In genomic region chr2:36507408-36507812, GRCh38 we compare ENCODE assay signal across 8 cellular contexts.
A peak's percentile ranks its signal among the peaks of the same experiment; 100 is the strongest.
DNase-seq lines count a peak whose midpoint lies in the region; TF ChIP-seq lines count a peak whose summit lies in the region.

No MANE protein-coding gene starts in this region.

- H3K27ac Mint-ChIP-seq in HFFc6 (peak overlapping the region; percentile 72), type B pancreatic cell (no peak overlapping the region)
- no peak overlapping the region for H3K27ac Mint-ChIP-seq in T-helper 2 cell treated with Interferon-gamma antibody and Interleukin-4, amounts not matched to agents 5 μg/mL and 100 μg/mL, for 36 hours

- H3K27me3 Mint-ChIP-seq in HFFc6 (ENCODE audit: insufficient read depth) = peaks cover 51% of the 10 kb centered on the region
- H3K27me3 Mint-ChIP-seq in T-helper 2 cell treated with Interferon-gamma antibody and Interleukin-4, amounts not matched to agents 5 μg/mL and 100 μg/mL, for 36 hours (ENCODE audit: low read depth) = no peaks in the 10 kb centered on the region
- H3K27me3 Mint-ChIP-seq in type B pancreatic cell = no peaks in the 10 kb centered on the region

- CTCF ChIA-PET in AG04450 (lab: Charles Lee) = interaction anchor here (0.6 to 2.1 kb wide), 16 partner anchors 9 to 319 kb away, joined by 3 to 17 read pairs (median 4); no protein-coding TSS in a partner anchor

- peaks cover 76% of the 10 kb centered on the region for H3K36me3 Mint-ChIP-seq in HFFc6 (ENCODE audit: low read depth)
- H3K36me3 Mint-ChIP-seq in T-helper 2 cell treated with Interferon-gamma antibody and Interleukin-4, amounts not matched to agents 5 μg/mL and 100 μg/mL, for 36 hours (ENCODE audit: low read depth) = no peaks in the 10 kb centered on the region
- peaks cover 11% of the 10 kb centered on the region for H3K36me3 Mint-ChIP-seq in type B pancreatic cell

- H3K9me3 Mint-ChIP-seq in HFFc6 (peaks cover 3% of the 10 kb centered on the region; the same call in 1 of the 2 replicates), type B pancreatic cell (no peaks in the 10 kb centered on the region)
- H3K9me3 Mint-ChIP-seq in T-helper 2 cell treated with Interferon-gamma antibody and Interleukin-4, amounts not matched to agents 5 μg/mL and 100 μg/mL, for 36 hours = no peaks in the 10 kb centered on the region

- peak; percentile 95 for TF ChIP-seq CTCF in AG04450 (IDR thresholded peaks at IDR 0.05; ENCODE audit: low read depth, low read length)
- TF ChIP-seq CTCF in GM12874 (IDR thresholded peaks at IDR 0.05; ENCODE audit: insufficient read depth, low read depth, low read length) = peak; percentile 80
- peak; percentile 78 for TF ChIP-seq CTCF in HFFc6 (IDR thresholded peaks at IDR 0.05)
- peak; percentile 93 for TF ChIP-seq CTCF in epithelial cell of esophagus (IDR thresholded peaks at IDR 0.05; ENCODE audit: insufficient read depth, low read depth, low read length, missing control alignments)
- TF ChIP-seq CTCF in type B pancreatic cell (conservative IDR thresholded peaks at IDR 0.05) = peak; percentile 76

- peaks cover 92% of the 10 kb centered on the region for H3K4me1 Mint-ChIP-seq in HFFc6 (ENCODE audit: low read depth)
- no peaks in the 10 kb centered on the region for H3K4me1 Mint-ChIP-seq in T-helper 2 cell treated with Interferon-gamma antibody and Interleukin-4, amounts not matched to agents 5 μg/mL and 100 μg/mL, for 36 hours (ENCODE audit: low read depth)
- H3K4me1 Mint-ChIP-seq in type B pancreatic cell (ENCODE audit: unreplicated experiment) = peaks cover 11% of the 10 kb centered on the region

- H3K9me3 ChIP-seq in AG04450 (ENCODE audit: control insufficient read depth, insufficient read depth, low read length) = no peaks in the 10 kb centered on the region

- no peaks in the 10 kb centered on the region for H3K27me3 ChIP-seq in AG04450 (ENCODE audit: control insufficient read depth, insufficient read depth, low read length)

- H3K4me3 ChIP-seq in AG04450 (ENCODE audit: low read depth, low read length) = no peak overlapping the region
- H3K4me3 ChIP-seq in epithelial cell of esophagus (ENCODE audit: low read length) = no peak overlapping the region

- H3K27ac ChIP-seq in AG04450 (ENCODE audit: low read depth, low read length) = no peak overlapping the region

- DNase-seq in AG04450 (ENCODE audit: low read depth, low spot score) (no peak), HFFc6 (peak; percentile 51), M059J (ENCODE audit: low read depth) (peak; percentile 69), epithelial cell of esophagus (ENCODE audit: low read depth) (peak; percentile 65), myocyte (ENCODE audit: low read depth) (peak; percentile 63), type B pancreatic cell (ENCODE audit: extremely low spot score, unreplicated experiment) (no peak)
- DNase-seq in T-helper 2 cell treated with Interferon-gamma antibody and Interleukin-4, amounts not matched to agents 5 μg/mL and 100 μg/mL, for 36 hours (ENCODE audit: low spot score) = peak; percentile 13

- POLR2A ChIA-PET in AG04450 (lab: Yijun Ruan, JAX) = interaction anchor here (0.9 to 1.0 kb wide), 2 partner anchors 21 to 26 kb away, joined by 3 read pairs; no protein-coding TSS in a partner anchor

- no peak overlapping the region for H3K4me3 Mint-ChIP-seq in HFFc6
- no peak overlapping the region for H3K4me3 Mint-ChIP-seq in T-helper 2 cell treated with Interferon-gamma antibody and Interleukin-4, amounts not matched to agents 5 μg/mL and 100 μg/mL, for 36 hours
- H3K4me3 Mint-ChIP-seq in type B pancreatic cell = no peak overlapping the region

Comparison
In these comparisons a context has a peak if more than half of its experiments do, and no peak if none do; other contexts are left out.
1. DNase-seq: peak in HFFc6 (single experiment), M059J (single experiment), T-helper 2 cell treated with Interferon-gamma antibody and Interleukin-4, amounts not matched to agents 5 μg/mL and 100 μg/mL, for 36 hours (single experiment), epithelial cell of esophagus (single experiment) and myocyte (single experiment); none in AG04450 (single experiment) and type B pancreatic cell (single experiment).
2. Peak in every context shown above with its lines, with median percentiles within 50 percentile points of each other: CTCF ChIP-seq.